In the genomic region with DNA sequence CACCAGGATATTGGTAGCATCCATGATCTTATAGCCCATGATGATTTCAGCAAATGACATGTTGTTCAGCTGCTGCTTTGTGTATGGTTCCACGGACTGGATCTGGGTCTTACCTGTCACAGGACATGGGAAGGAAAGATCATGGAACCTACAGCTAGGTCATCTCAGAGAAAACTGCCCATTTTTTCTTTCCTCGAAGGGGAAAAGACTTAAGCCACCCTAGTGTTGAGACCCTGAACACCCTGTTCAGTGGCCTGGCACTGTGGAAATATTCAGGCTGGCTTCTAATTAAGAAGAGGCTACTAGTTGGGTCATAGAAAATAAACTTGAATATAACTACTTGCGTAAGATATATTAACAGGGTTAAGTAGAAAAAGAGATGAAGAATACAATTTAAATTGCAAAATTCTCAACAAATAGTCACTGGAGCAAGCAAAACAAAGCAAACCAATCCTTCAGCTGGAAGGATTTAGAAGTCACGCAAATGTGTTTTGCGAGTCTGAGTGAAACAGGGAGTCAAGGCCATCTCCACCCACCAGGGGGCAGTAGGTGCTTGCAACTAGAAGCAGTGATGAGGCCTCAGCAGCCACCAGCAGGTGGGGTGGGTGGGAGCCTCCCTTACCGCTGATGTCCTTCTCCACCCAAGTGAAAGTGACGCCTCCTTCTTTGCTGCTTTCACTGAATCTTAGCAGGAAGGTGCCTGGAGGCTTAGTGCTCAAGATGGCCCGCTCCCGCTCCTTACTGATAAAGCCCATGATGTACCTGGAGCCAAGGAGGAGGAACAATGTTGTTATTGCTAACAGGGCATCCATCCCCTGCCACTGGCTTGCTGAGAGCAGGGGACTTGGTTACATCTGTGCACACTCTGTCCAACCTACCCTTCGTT, we compare ENCODE assay signal across 9 cellular contexts. TPM values are rescaled to one million over a fixed set of nuclear protein-coding genes. Genes with fewer than 3 reads are reported as not detected.
DNase-seq lines count a peak whose midpoint lies in the region; ATAC-seq and TF ChIP-seq lines count a peak whose summit lies in the region.
"Had no signal": no experiment of that assay in that cellular context is flagged by ENCODE, and none has a peak within 500 bp of the region (broad histone marks: within the 10 kb centered on the region; RNA-seq: fewer than 3 reads in every experiment).

No MANE protein-coding gene starts in this region.

- DNase-seq in GM12865 (ENCODE audit: low read depth) (peak; percentile 96), NCI-H526 (lab: John Stamatoyannopoulos, UW) (peak; percentile 71 to 93), cerebellar nuclear complex (lab: John Stamatoyannopoulos, UW) (peak; percentile 31 to 58), left lobe of liver (ENCODE audit: low spot score) (peak; percentile 85)
- peak; percentile 95 to 97 for DNase-seq in activated CD4-positive, alpha-beta T cell treated with anti-CD3 and anti-CD28 coated beads for 4 hours
- DNase-seq in stimulated activated CD4-positive, alpha-beta T cell treated with anti-CD3 and anti-CD28 coated beads, Interleukin-4, amount 100 ng/mL, for 1 hour, result peak; percentile 94

- no peak overlapping the region for H3K4me3 ChIP-seq in GM12865 (ENCODE audit: low read depth, low read length)
- H3K4me3 ChIP-seq: skin epidermis had no signal

- TF ChIP-seq CTCF in GM12865 (IDR thresholded peaks at IDR 0.05; ENCODE audit: insufficient read depth, low read depth, low read length, missing control alignments), result peak; percentile 100

- peak; percentile 52 for ATAC-seq in HG03521 (IDR thresholded peaks at IDR 0.05; ENCODE audit: unreplicated experiment)
- peak; percentile 98 for ATAC-seq in left lobe of liver
- ATAC-seq in HG03565 (IDR thresholded peaks at IDR 0.05; ENCODE audit: unreplicated experiment), result no peak

RNA-seq across cellular contexts. Expression of a gene that starts 34.3 kb away (rescaled TPM):
- total RNA-seq in left lobe of liver, result 10.2 TPM

RNA-seq across cellular contexts. Expression of a gene that starts 46.4 kb away (rescaled TPM):
- total RNA-seq in left lobe of liver, result 26.3 TPM

Comparison
In these comparisons a context has a peak if more than half of its experiments do, and no peak if none do; other contexts are left out.
1. DNase-seq: peak in every context shown above with its lines; median percentile 96 in GM12865; 96 in activated CD4-positive, alpha-beta T cell treated with anti-CD3 and anti-CD28 coated beads for 4 hours; 94 in stimulated activated CD4-positive, alpha-beta T cell treated with anti-CD3 and anti-CD28 coated beads, Interleukin-4, amount 100 ng/mL, for 1 hour; 85 in left lobe of liver; 82 in NCI-H526; 44 in cerebellar nuclear complex.